ENCODE assay signal across 7 cellular contexts in genomic region chr17:79023180-79023705, GRCh38. TPM values are rescaled to one million over a fixed set of nuclear protein-coding genes. Genes with fewer than 3 reads are reported as not detected.
DNase-seq lines count a peak whose midpoint lies in the region; ATAC-seq and TF ChIP-seq lines count a peak whose summit lies in the region.
"Had no signal": no experiment of that assay in that cellular context is flagged by ENCODE, and none has a peak within 500 bp of the region (broad histone marks: within the 10 kb centered on the region; RNA-seq: fewer than 3 reads in every experiment).

No MANE protein-coding gene starts in this region.

- intact Hi-C loops in activated T-helper 1 cell treated with anti-CD3 and anti-CD28 coated beads, Interleukin-12 subunit alpha, Interleukin-12 subunit beta, Interleukin-2, Interleukin-4 antibody, amounts not matched to agents 30 ng/mL and 10 ng/mL and 1 ng/mL, durations not matched to agents 14 hours and 24 hours and 36 hours (cut with micrococcal nuclease): no loop called here
- intact Hi-C loops in heart right ventricle (cut with DNase I): loop anchor here in 3 of 10 donors (5.0 to 10.0 kb wide), 3 partner anchors 52 to 369 kb away; partner anchors contain the start of gene ENGASE (in 1 of the 3)

- H3K27me3 Mint-ChIP-seq in activated T-helper 1 cell treated with anti-CD3 and anti-CD28 coated beads, Interleukin-12 subunit alpha, Interleukin-12 subunit beta, Interleukin-2, Interleukin-4 antibody, amounts not matched to agents 30 ng/mL and 10 ng/mL and 1 ng/mL, durations not matched to agents 14 hours and 24 hours and 36 hours (ENCODE audit: insufficient read depth): peaks cover 53% of the 10 kb centered on the region
- H3K27me3 Mint-ChIP-seq in stimulated activated naive CD8-positive, alpha-beta T cell treated with anti-CD3 and anti-CD28 coated beads, Interleukin-15, amount 100 ng/mL, for 72 hours: peaks cover 68% of the 10 kb centered on the region

- no peaks in the 10 kb centered on the region for H3K9me3 ChIP-seq in heart right ventricle

- ATAC-seq in heart right ventricle (peak in 3 of 8 donors; percentile 14 to 36 (median 14)), HG03439 (IDR thresholded peaks at IDR 0.05; ENCODE audit: unreplicated experiment) (no peak)
- ATAC-seq in stimulated activated naive CD8-positive, alpha-beta T cell treated with anti-CD3 and anti-CD28 coated beads, Interleukin-15, amount 100 ng/mL, for 72 hours: no peak
- ATAC-seq: esophagus mucosa, K562 had no signal

- no peak for TF ChIP-seq CTCF in heart right ventricle (IDR thresholded peaks at IDR 0.05)

- 67 to 68% methylated on average over 12 of the region's 12 CpGs for WGBS in heart right ventricle, 2 donors

- H3K36me3 Mint-ChIP-seq in activated T-helper 1 cell treated with anti-CD3 and anti-CD28 coated beads, Interleukin-12 subunit alpha, Interleukin-12 subunit beta, Interleukin-2, Interleukin-4 antibody, amounts not matched to agents 30 ng/mL and 10 ng/mL and 1 ng/mL, durations not matched to agents 14 hours and 24 hours and 36 hours (ENCODE audit: low read depth): no peaks in the 10 kb centered on the region

- H3K36me3 ChIP-seq in heart right ventricle: no peaks in the 10 kb centered on the region

- peaks cover 49 to 90% (median 85%) of the 10 kb centered on the region in 9 donors for H3K4me1 ChIP-seq in heart right ventricle

- peak overlapping the region in 9 of 10 donors; percentile 58 to 83 (median 78) for H3K4me3 ChIP-seq in heart right ventricle
- H3K4me3 ChIP-seq: K562 had no signal

- no peaks in the 10 kb centered on the region for H3K9me3 Mint-ChIP-seq in activated T-helper 1 cell treated with anti-CD3 and anti-CD28 coated beads, Interleukin-12 subunit alpha, Interleukin-12 subunit beta, Interleukin-2, Interleukin-4 antibody, amounts not matched to agents 30 ng/mL and 10 ng/mL and 1 ng/mL, durations not matched to agents 14 hours and 24 hours and 36 hours
- H3K9me3 Mint-ChIP-seq in stimulated activated naive CD8-positive, alpha-beta T cell treated with anti-CD3 and anti-CD28 coated beads, Interleukin-15, amount 100 ng/mL, for 72 hours: no peaks in the 10 kb centered on the region

- peaks cover 4% of the 10 kb centered on the region for H3K4me1 Mint-ChIP-seq in activated T-helper 1 cell treated with anti-CD3 and anti-CD28 coated beads, Interleukin-12 subunit alpha, Interleukin-12 subunit beta, Interleukin-2, Interleukin-4 antibody, amounts not matched to agents 30 ng/mL and 10 ng/mL and 1 ng/mL, durations not matched to agents 14 hours and 24 hours and 36 hours (ENCODE audit: low read depth)
- peaks cover 20% of the 10 kb centered on the region for H3K4me1 Mint-ChIP-seq in stimulated activated naive CD8-positive, alpha-beta T cell treated with anti-CD3 and anti-CD28 coated beads, Interleukin-15, amount 100 ng/mL, for 72 hours

- peak overlapping the region; percentile 47 for H3K4me3 Mint-ChIP-seq in activated T-helper 1 cell treated with anti-CD3 and anti-CD28 coated beads, Interleukin-12 subunit alpha, Interleukin-12 subunit beta, Interleukin-2, Interleukin-4 antibody, amounts not matched to agents 30 ng/mL and 10 ng/mL and 1 ng/mL, durations not matched to agents 14 hours and 24 hours and 36 hours
- H3K4me3 Mint-ChIP-seq in stimulated activated naive CD8-positive, alpha-beta T cell treated with anti-CD3 and anti-CD28 coated beads, Interleukin-15, amount 100 ng/mL, for 72 hours: peak overlapping the region; percentile 51 to 92

- H3K27ac ChIP-seq in heart right ventricle: peak overlapping the region; percentile 84 to 95 (median 90)

- peaks cover 0 to 70% (median 0%) of the 10 kb centered on the region in 7 donors for H3K27me3 ChIP-seq in heart right ventricle

- DNase-seq in activated T-helper 1 cell treated with anti-CD3 and anti-CD28 coated beads, Interleukin-12 subunit alpha, Interleukin-12 subunit beta, Interleukin-2, Interleukin-4 antibody, amounts not matched to agents 30 ng/mL and 10 ng/mL and 1 ng/mL, durations not matched to agents 14 hours and 24 hours and 36 hours (ENCODE audit: low spot score): no peak
- DNase-seq in heart right ventricle: no peak
- DNase-seq in stimulated activated naive CD8-positive, alpha-beta T cell treated with anti-CD3 and anti-CD28 coated beads, Interleukin-15, amount 100 ng/mL, for 72 hours: no peak
- no peak for DNase-seq in stimulated activated naive CD4-positive, alpha-beta T cell (lab: John Stamatoyannopoulos, UW)

- H3K27ac Mint-ChIP-seq in activated T-helper 1 cell treated with anti-CD3 and anti-CD28 coated beads, Interleukin-12 subunit alpha, Interleukin-12 subunit beta, Interleukin-2, Interleukin-4 antibody, amounts not matched to agents 30 ng/mL and 10 ng/mL and 1 ng/mL, durations not matched to agents 14 hours and 24 hours and 36 hours: no peak overlapping the region
- H3K27ac Mint-ChIP-seq in stimulated activated naive CD8-positive, alpha-beta T cell treated with anti-CD3 and anti-CD28 coated beads, Interleukin-15, amount 100 ng/mL, for 72 hours: no peak overlapping the region

RNA-seq across cellular contexts. Expression of gene C1QTNF1, which starts 0.7 kb away (rescaled TPM):
- not detected in 2 replicates for total RNA-seq in activated T-helper 1 cell treated with anti-CD3 and anti-CD28 coated beads, Interleukin-12 subunit alpha, Interleukin-12 subunit beta, Interleukin-2, Interleukin-4 antibody, amounts not matched to agents 30 ng/mL and 10 ng/mL and 1 ng/mL, durations not matched to agents 14 hours and 24 hours and 36 hours
- 100 to 1,000 TPM in 3 of 10 donors, 10 to 100 TPM in 7; 29.3 to 685 (median 62.8) TPM for total RNA-seq in heart right ventricle
- 100 to 1,000 TPM; 108 to 224 TPM for polyA plus RNA-seq in heart right ventricle
- polyA plus RNA-seq: K562 had no signal

RNA-seq across cellular contexts. Expression of gene CANT1, which starts 13.7 kb away (rescaled TPM):
- total RNA-seq in activated T-helper 1 cell treated with anti-CD3 and anti-CD28 coated beads, Interleukin-12 subunit alpha, Interleukin-12 subunit beta, Interleukin-2, Interleukin-4 antibody, amounts not matched to agents 30 ng/mL and 10 ng/mL and 1 ng/mL, durations not matched to agents 14 hours and 24 hours and 36 hours: 54.7 and 57.3 TPM in 2 replicates
- total RNA-seq in heart right ventricle: 10 to 100 TPM; 19.9 to 33.4 (median 24.4) TPM
- 10 to 100 TPM in 1 of 2 donors, 1 to 10 TPM in 1; 4.1 to 16.7 TPM for polyA plus RNA-seq in heart right ventricle

RNA-seq across cellular contexts. Expression of gene LGALS3BP, which starts 43.5 kb away (rescaled TPM):
- 75.3 and 78.5 TPM in 2 replicates for total RNA-seq in activated T-helper 1 cell treated with anti-CD3 and anti-CD28 coated beads, Interleukin-12 subunit alpha, Interleukin-12 subunit beta, Interleukin-2, Interleukin-4 antibody, amounts not matched to agents 30 ng/mL and 10 ng/mL and 1 ng/mL, durations not matched to agents 14 hours and 24 hours and 36 hours
- 100 to 1,000 TPM; 362 to 852 (median 568) TPM for total RNA-seq in heart right ventricle
- 100 to 1,000 TPM; 196 to 268 TPM for polyA plus RNA-seq in heart right ventricle

RNA-seq across cellular contexts. Expression of gene ENGASE, which starts 51.4 kb away (rescaled TPM):
- 46.1 and 46.6 TPM in 2 replicates for total RNA-seq in activated T-helper 1 cell treated with anti-CD3 and anti-CD28 coated beads, Interleukin-12 subunit alpha, Interleukin-12 subunit beta, Interleukin-2, Interleukin-4 antibody, amounts not matched to agents 30 ng/mL and 10 ng/mL and 1 ng/mL, durations not matched to agents 14 hours and 24 hours and 36 hours
- 10 to 100 TPM; 20.1 to 45.5 (median 26.6) TPM for total RNA-seq in heart right ventricle
- 10 to 100 TPM in 1 of 2 donors, 1 to 10 TPM in 1; 9.7 to 54.1 TPM for polyA plus RNA-seq in heart right ventricle

Comparison
In these comparisons a context has a peak if more than half of its experiments do, and no peak if none do; other contexts are left out.
1. RNA of gene C1QTNF1, which starts 0.7 kb away (total RNA-seq): 29.3 to 685 TPM in heart right ventricle; not detected in activated T-helper 1 cell treated with anti-CD3 and anti-CD28 coated beads, Interleukin-12 subunit alpha, Interleukin-12 subunit beta, Interleukin-2, Interleukin-4 antibody, amounts not matched to agents 30 ng/mL and 10 ng/mL and 1 ng/mL, durations not matched to agents 14 hours and 24 hours and 36 hours; every median in the first group is over 10 times any median in the second.